1 cellular context compared by ENCODE assay signal in genomic region chr10:50417906-50418697, GRCh38.
TF ChIP-seq lines count a peak whose summit lies in the region.

No MANE protein-coding gene starts in this region.

TF ChIP-seq in K562, 482 proteins besides CTCF, POLR2A, EP300 and RAD21 (continued from another document and continues in another):
- no peak for TF ChIP-seq KLF16 (IDR thresholded peaks at IDR 0.05)
- TF ChIP-seq UBTF (IDR thresholded peaks at IDR 0.05; ENCODE audit: borderline replicate concordance in 1 of 2, low read depth in 2 of 2, low read length in 2 of 2): peak; percentile 97 to 98
- no peak for TF ChIP-seq MTA1 (IDR thresholded peaks at IDR 0.05; ENCODE audit: borderline replicate concordance)
- peak; percentile 56; the same call in 1 of the 2 replicates for TF ChIP-seq TFAP4 (CRISPR knock-in tag; IDR thresholded peaks at IDR 0.05; ENCODE audit: borderline replicate concordance)
- no peak for TF ChIP-seq NUFIP1 (IDR thresholded peaks at IDR 0.05; ENCODE audit: partially characterized antibody)
- no peak for TF ChIP-seq GMEB1 (CRISPR knock-in tag; IDR thresholded peaks at IDR 0.05)
- peak; percentile 90 for TF ChIP-seq RBBP5 (IDR thresholded peaks at IDR 0.05; ENCODE audit: borderline replicate concordance, insufficient read depth, low read length, poor library complexity, severe bottlenecking)
- TF ChIP-seq CREBBP (IDR thresholded peaks at IDR 0.05; ENCODE audit: low read depth, low read length): no peak
- TF ChIP-seq ZNF232 (CRISPR knock-in tag; IDR thresholded peaks at IDR 0.05): peak; percentile 11; the same call in 1 of the 2 replicates
- TF ChIP-seq ZNF518B (CRISPR knock-in tag; IDR thresholded peaks at IDR 0.05): no peak
- peak in 1 of 2 experiments; percentile 83; a peak in 2 of 4 replicates for TF ChIP-seq MAZ (CRISPR knock-in tag; conservative IDR thresholded peaks at IDR 0.05 in 1 of 2, IDR thresholded peaks at IDR 0.05 in 1 of 2)
- TF ChIP-seq BRD9 (IDR thresholded peaks at IDR 0.05; ENCODE audit: low read depth, partially characterized antibody): no peak
- TF ChIP-seq ESRRA (IDR thresholded peaks at IDR 0.05; ENCODE audit: borderline replicate concordance, low read depth): no peak
- TF ChIP-seq SAP30 (IDR thresholded peaks at IDR 0.05; ENCODE audit: borderline replicate concordance, insufficient read depth, low read depth, low read length, poor library complexity, severe bottlenecking): peak; percentile 36
- peak; percentile 49 for TF ChIP-seq SMARCA4 (IDR thresholded peaks at IDR 0.05)
- peak in 1 of 3 experiments; percentile 27 for TF ChIP-seq YY1 (IDR thresholded peaks at IDR 0.05; ENCODE audit: borderline replicate concordance in 1 of 3, control insufficient read depth in 1 of 3, extremely low read depth in 1 of 3, insufficient read depth in 3 of 3, insufficient read length in 1 of 3, insufficient replicate concordance in 2 of 3, low read depth in 1 of 3, low read length in 2 of 3)
- no peak for TF ChIP-seq HDAC6 (IDR thresholded peaks at IDR 0.05; ENCODE audit: low read depth, low read length)
- TF ChIP-seq ZBTB17 (CRISPR knock-in tag; IDR thresholded peaks at IDR 0.05): no peak
- no peak for TF ChIP-seq ZNF133 (CRISPR knock-in tag; IDR thresholded peaks at IDR 0.05)
- TF ChIP-seq ILF3 (IDR thresholded peaks at IDR 0.05; ENCODE audit: borderline replicate concordance): no peak
- TF ChIP-seq ZNF146 (CRISPR knock-in tag; IDR thresholded peaks at IDR 0.05; ENCODE audit: unreplicated experiment): no peak
- TF ChIP-seq E2F3 (CRISPR knock-in tag; IDR thresholded peaks at IDR 0.05): peak; percentile 70
- TF ChIP-seq ZBTB26 (CRISPR knock-in tag; IDR thresholded peaks at IDR 0.05): no peak
- TF ChIP-seq ZBTB33 (CRISPR knock-in tag; IDR thresholded peaks at IDR 0.05): peak; percentile 28; the same call in 1 of the 2 replicates
- TF ChIP-seq ARNT (IDR thresholded peaks at IDR 0.05): 0 out of 4 replicates have a peak, but pooled peaks of 1 of the 2 experiments have one; percentile 34
- TF ChIP-seq THRAP3 (IDR thresholded peaks at IDR 0.05; ENCODE audit: borderline replicate concordance): no peak
- TF ChIP-seq E4F1 (CRISPR knock-in tag; IDR thresholded peaks at IDR 0.05; ENCODE audit: borderline replicate concordance): no peak
- TF ChIP-seq PBX2 (CRISPR knock-in tag; IDR thresholded peaks at IDR 0.05; ENCODE audit: low read depth): no peak
- TF ChIP-seq PBX2 (tag; conservative IDR thresholded peaks at IDR 0.05; ENCODE audit: low read depth): peak; percentile 93
- no peak for TF ChIP-seq IRF2 (CRISPR knock-in tag; IDR thresholded peaks at IDR 0.05)
- TF ChIP-seq POLR2AphosphoS5 (IDR thresholded peaks at IDR 0.05; ENCODE audit: control insufficient read depth, insufficient read depth, low read depth, low read length): peak; percentile 86
- peak; percentile 81 for TF ChIP-seq MAFG (tag; conservative IDR thresholded peaks at IDR 0.05)
- TF ChIP-seq ARHGAP35 (IDR thresholded peaks at IDR 0.05; ENCODE audit: partially characterized antibody): no peak
- 0 out of 2 replicates have a peak, but pooled peaks have one; percentile 35 for TF ChIP-seq LEF1 (IDR thresholded peaks at IDR 0.05)
- 0 out of 2 replicates have a peak, but pooled peaks have one; percentile 21 for TF ChIP-seq ZBTB7A (IDR thresholded peaks at IDR 0.05; ENCODE audit: borderline replicate concordance, control insufficient read depth, low read depth, low read length)
- TF ChIP-seq ZNF644 (tag; IDR thresholded peaks at IDR 0.05; ENCODE audit: low read depth): no peak
- no peak for TF ChIP-seq BCL6 (CRISPR knock-in tag; IDR thresholded peaks at IDR 0.05)
- TF ChIP-seq MTA3 (IDR thresholded peaks at IDR 0.05; ENCODE audit: borderline replicate concordance): peak; percentile 74; the same call in 1 of the 2 replicates
- TF ChIP-seq GTF2A2 (tag; IDR thresholded peaks at IDR 0.05): no peak
- TF ChIP-seq CLOCK (CRISPR knock-in tag; IDR thresholded peaks at IDR 0.05; ENCODE audit: borderline replicate concordance): no peak
- peak; percentile 95 for TF ChIP-seq MEIS2 (IDR thresholded peaks at IDR 0.05; ENCODE audit: partially characterized antibody)
- TF ChIP-seq STAT5B (CRISPR knock-in tag; IDR thresholded peaks at IDR 0.05): no peak
- TF ChIP-seq ZNF121 (CRISPR knock-in tag; conservative IDR thresholded peaks at IDR 0.05): no peak
